Comparison of ENCODE assay signal across 1 cellular context in the genomic region with DNA sequence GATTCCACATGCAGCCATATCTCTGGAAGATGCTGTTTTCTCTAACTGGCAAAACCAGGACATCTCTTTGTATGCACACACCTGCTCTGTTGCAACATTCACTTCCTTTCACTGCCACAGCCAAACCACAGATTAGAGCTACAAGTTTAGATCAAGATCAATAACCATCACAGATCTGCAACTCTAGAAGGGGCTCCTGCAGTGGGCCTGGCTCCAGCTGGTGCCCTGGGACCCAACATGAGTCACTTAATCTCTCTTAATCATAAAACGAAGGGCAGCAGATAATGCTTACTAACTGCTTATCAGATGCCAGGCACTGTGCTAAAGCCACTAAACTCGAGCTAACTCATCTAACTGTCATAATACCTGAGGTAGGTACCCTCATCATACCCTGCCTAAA.
TF ChIP-seq lines count a peak whose summit lies in the region.

No MANE protein-coding gene starts in this region.

TF ChIP-seq in WTC11, 78 proteins besides CTCF, POLR2A, EP300 and RAD21 (continued from another document):
- no peak for TF ChIP-seq HMGXB4 (CRISPR knock-in tag; IDR thresholded peaks at IDR 0.05)
- no peak for TF ChIP-seq FOXJ3 (CRISPR knock-in tag; IDR thresholded peaks at IDR 0.05; ENCODE audit: borderline replicate concordance)
- TF ChIP-seq, protein P1, sequence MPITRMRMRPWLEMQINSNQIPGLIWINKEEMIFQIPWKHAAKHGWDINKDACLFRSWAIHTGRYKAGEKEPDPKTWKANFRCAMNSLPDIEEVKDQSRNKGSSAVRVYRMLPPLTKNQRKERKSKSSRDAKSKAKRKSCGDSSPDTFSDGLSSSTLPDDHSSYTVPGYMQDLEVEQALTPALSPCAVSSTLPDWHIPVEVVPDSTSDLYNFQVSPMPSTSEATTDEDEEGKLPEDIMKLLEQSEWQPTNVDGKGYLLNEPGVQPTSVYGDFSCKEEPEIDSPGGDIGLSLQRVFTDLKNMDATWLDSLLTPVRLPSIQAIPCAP (CRISPR knock-in tag; IDR thresholded peaks at IDR 0.05): no peak
- TF ChIP-seq TEAD1 (CRISPR knock-in tag; IDR thresholded peaks at IDR 0.05): no peak
- no peak for TF ChIP-seq ZNF219 (CRISPR knock-in tag; IDR thresholded peaks at IDR 0.05; ENCODE audit: borderline replicate concordance)
- TF ChIP-seq E2F4 (CRISPR knock-in tag; IDR thresholded peaks at IDR 0.05; ENCODE audit: borderline replicate concordance, low read depth): no peak
- no peak for TF ChIP-seq SMAD4 (CRISPR knock-in tag; IDR thresholded peaks at IDR 0.05)
- no peak for TF ChIP-seq KAT7 (CRISPR knock-in tag; IDR thresholded peaks at IDR 0.05; ENCODE audit: borderline replicate concordance)
- TF ChIP-seq ZNF263 (CRISPR knock-in tag; IDR thresholded peaks at IDR 0.05; ENCODE audit: low read depth): no peak
- no peak for TF ChIP-seq FOXP1 (CRISPR knock-in tag; IDR thresholded peaks at IDR 0.05; ENCODE audit: borderline replicate concordance)
- no peak for TF ChIP-seq MLX (CRISPR knock-in tag; IDR thresholded peaks at IDR 0.05)
TF ChIP-seq in WTC11: peak in this region for 0.
